Comparison of ENCODE assay signal across 12 cellular contexts in the genomic region with DNA sequence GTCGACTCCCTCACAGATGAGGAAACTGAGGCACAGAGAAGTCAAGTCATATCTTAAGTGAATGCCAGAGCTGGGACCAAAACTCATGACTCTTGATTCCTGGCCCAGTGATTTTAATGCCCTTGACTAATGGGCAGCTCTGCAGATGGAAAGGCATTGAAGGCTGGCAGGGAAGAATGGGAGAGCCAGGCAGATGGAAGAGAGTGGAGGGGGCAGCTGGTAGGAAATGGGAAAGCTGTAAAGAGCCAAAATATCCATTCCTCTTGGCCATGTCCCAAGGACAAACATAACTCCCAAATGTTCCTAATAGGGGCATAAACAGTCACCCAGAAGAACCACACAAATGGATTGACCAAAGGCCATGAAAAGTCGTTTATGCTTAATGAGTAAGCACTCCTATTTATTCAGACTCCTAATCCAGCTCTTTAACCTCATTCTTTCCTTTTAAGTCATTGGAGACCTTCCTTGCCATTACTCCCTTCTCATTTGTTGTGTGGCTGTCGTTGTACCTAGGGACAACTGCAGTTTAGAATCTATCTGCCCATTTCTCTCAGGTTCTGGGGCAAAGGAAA.
"Had no signal": no experiment of that assay in that cellular context is flagged by ENCODE, and none has a peak within 500 bp of the region (broad histone marks: within the 10 kb centered on the region; RNA-seq: fewer than 3 reads in every experiment).

No MANE protein-coding gene starts in this region.

- H3K27ac ChIP-seq: ovary, skin epidermis, tibial nerve had no signal

- ATAC-seq: WTC11 had no signal

- H3K36me3 Mint-ChIP-seq: activated naive CD8-positive, alpha-beta T cell; WTC11 had no signal

- DNase-seq: activated CD4-positive, alpha-beta T cell treated with anti-CD3 and anti-CD28 coated beads, Interleukin-2, amount 50 U/mL, for 1 hour; effector CD8-positive, alpha-beta T cell; hypothalamus; kidney glomerular epithelial cell; ovary; retina had no signal

- H3K27me3 ChIP-seq: ovary, tibial nerve had no signal

- H3K4me1 ChIP-seq: tibial nerve had no signal

- H3K4me3 ChIP-seq: ovary, skin epidermis, tibial nerve had no signal

- H3K4me1 Mint-ChIP-seq: neural crest cell, WTC11 had no signal

- H3K36me3 ChIP-seq: ovary, tibial nerve had no signal

- H3K9me3 Mint-ChIP-seq: neural crest cell; T-helper 1 cell treated with Interleukin-12 subunit alpha and Interleukin-12 subunit beta and Interleukin-4 antibody, amounts not matched to agents 30 μg/mL and 1 μg/mL, for 36 hours; WTC11 had no signal

- H3K4me3 Mint-ChIP-seq: activated naive CD8-positive, alpha-beta T cell; neural crest cell; T-helper 1 cell treated with Interleukin-12 subunit alpha and Interleukin-12 subunit beta and Interleukin-4 antibody, amounts not matched to agents 30 μg/mL and 1 μg/mL, for 36 hours; WTC11 had no signal

- H3K27ac Mint-ChIP-seq: activated naive CD8-positive, alpha-beta T cell; T-helper 1 cell treated with Interleukin-12 subunit alpha and Interleukin-12 subunit beta and Interleukin-4 antibody, amounts not matched to agents 30 μg/mL and 1 μg/mL, for 36 hours; WTC11 had no signal

- H3K9me3 ChIP-seq: ovary, tibial nerve had no signal
